ENCODE assay signal across 14 cellular contexts in genomic region chr4:1676605-1677525, GRCh38. TPM values are rescaled to one million over a fixed set of nuclear protein-coding genes. Genes with fewer than 3 reads are reported as not detected.
"Had no signal": no experiment of that assay in that cellular context is flagged by ENCODE, and none has a peak within 500 bp of the region (broad histone marks: within the 10 kb centered on the region; RNA-seq: fewer than 3 reads in every experiment).

No MANE protein-coding gene starts in this region.

- H3K4me3 ChIP-seq: ascending aorta, esophagus squamous epithelium, sigmoid colon, thoracic aorta had no signal

- ATAC-seq: activated CD8-positive, alpha-beta memory T cell treated with anti-CD3 and anti-CD28 coated beads, Interleukin-2, amount 10 ng/mL, durations not matched to agents 7 days and 5 days; foreskin keratinocyte had no signal

- DNase-seq: activated CD4-positive, alpha-beta T cell treated with anti-CD3 and anti-CD28 coated beads, Interleukin-2, amount 50 U/mL, for 4 hours; activated CD4-positive, CD25-positive, alpha-beta regulatory T cell treated with anti-CD3 and anti-CD28 coated beads, Interleukin-2, amount 50 U/mL, for 72 hours; activated CD8-positive, alpha-beta memory T cell treated with anti-CD3 and anti-CD28 coated beads, Interleukin-2, amount 10 ng/mL, durations not matched to agents 7 days and 5 days; activated gamma-delta T cell; activated naive CD8-positive, alpha-beta T cell treated with anti-CD3 and anti-CD28 coated beads, Interleukin-2, amount 10 ng/mL, durations not matched to agents 7 days and 5 days; activated T-cell treated with anti-CD3 and anti-CD28 coated beads, Interleukin-2, amount 50 U/mL, for 24 hours; esophagus squamous epithelium; foreskin keratinocyte; head of caudate nucleus; sigmoid colon; stimulated activated CD4-positive, alpha-beta T cell treated with anti-CD3 and anti-CD28 coated beads, Interleukin-12 subunit alpha, Interleukin-12 subunit beta, amount 100 ng/mL, for 4 hours; stimulated activated CD4-positive, alpha-beta T cell treated with anti-CD3 and anti-CD28 coated beads, Interleukin-2, amount 100 ng/mL, for 48 hours had no signal

- H3K27ac ChIP-seq: ascending aorta, esophagus squamous epithelium, foreskin keratinocyte, sigmoid colon, thoracic aorta had no signal

RNA-seq across cellular contexts. Expression of gene FAM53A, which starts 7.2 kb away (rescaled TPM):
- total RNA-seq: ascending aorta had no signal
